Comparison of ENCODE assay signal across 1 cellular context in genomic region chr9:7360513-7360912, GRCh38.
TF ChIP-seq lines count a peak whose summit lies in the region.

No MANE protein-coding gene starts in this region.

TF ChIP-seq in K562, 482 proteins besides CTCF, POLR2A, EP300 and RAD21 (continued from another document):
- TF ChIP-seq ARID4B (CRISPR knock-in tag; IDR thresholded peaks at IDR 0.05) (no peak), GTF2A2 (tag; IDR thresholded peaks at IDR 0.05) (no peak), ZSCAN29 (IDR thresholded peaks at IDR 0.05) (no peak), CEBPZ (IDR thresholded peaks at IDR 0.05; ENCODE audit: borderline replicate concordance, low read depth, low read length) (no peak), YY1 (IDR thresholded peaks at IDR 0.05; ENCODE audit: borderline replicate concordance in 1 of 3, control insufficient read depth in 1 of 3, extremely low read depth in 1 of 3, insufficient read depth in 3 of 3, insufficient read length in 1 of 3, insufficient replicate concordance in 2 of 3, low read depth in 1 of 3, low read length in 2 of 3) (no peak), NFRKB (IDR thresholded peaks at IDR 0.05; ENCODE audit: low read depth) (no peak), ZNF518B (CRISPR knock-in tag; IDR thresholded peaks at IDR 0.05) (no peak), ZNF318 (IDR thresholded peaks at IDR 0.05; ENCODE audit: borderline replicate concordance in 1 of 2, low read depth in 1 of 2) (no peak), FOXP1 (CRISPR knock-in tag; IDR thresholded peaks at IDR 0.05) (no peak), BACH1 (tag; IDR thresholded peaks at IDR 0.05) (no peak), ZNF134 (CRISPR knock-in tag; conservative IDR thresholded peaks at IDR 0.05) (no peak), ZNF740 (CRISPR knock-in tag; IDR thresholded peaks at IDR 0.05) (no peak), ZNF740 (tag; IDR thresholded peaks at IDR 0.05) (no peak), RBM39 (optimal IDR thresholded peaks at IDR 0.05; ENCODE audit: low read depth, low read length) (no peak)
TF ChIP-seq in K562: peak in this region for 0.
